In genomic region chr17:82204831-82205719, GRCh38 we compare ENCODE assay signal across 1 cellular context.
A peak's percentile ranks its signal among the peaks of the same experiment; 100 is the strongest.
TF ChIP-seq lines count a peak whose summit lies in the region.

No MANE protein-coding gene starts in this region.

TF ChIP-seq in IMR-90, 13 proteins besides CTCF, POLR2A, EP300 and RAD21:
- TF ChIP-seq BHLHE40 (IDR thresholded peaks at IDR 0.05; ENCODE audit: low read depth, low read length), result no peak
- no peak for TF ChIP-seq CHD1 (IDR thresholded peaks at IDR 0.05; ENCODE audit: low read depth, low read length)
- TF ChIP-seq MXI1 (IDR thresholded peaks at IDR 0.05; ENCODE audit: borderline replicate concordance, low read depth, low read length), result no peak
- TF ChIP-seq MAFK (IDR thresholded peaks at IDR 0.05; ENCODE audit: low read depth, low read length), result peak; percentile 38; the same call in 1 of the 2 replicates
- TF ChIP-seq MAZ (IDR thresholded peaks at IDR 0.05; ENCODE audit: borderline replicate concordance, low read depth, low read length), result no peak
- TF ChIP-seq ELK1 (IDR thresholded peaks at IDR 0.05; ENCODE audit: borderline replicate concordance, low read depth, low read length), result no peak
- no peak for TF ChIP-seq RFX5 (IDR thresholded peaks at IDR 0.05; ENCODE audit: low read depth, low read length)
- TF ChIP-seq USF2 (IDR thresholded peaks at IDR 0.05; ENCODE audit: low read depth, low read length), result no peak
- no peak for TF ChIP-seq RCOR1 (IDR thresholded peaks at IDR 0.05; ENCODE audit: insufficient replicate concordance, low read length)
- no peak for TF ChIP-seq NFE2L2 (IDR thresholded peaks at IDR 0.05; ENCODE audit: low read depth, low read length)
- TF ChIP-seq CEBPB (IDR thresholded peaks at IDR 0.05; ENCODE audit: low read depth, low read length), result no peak
- TF ChIP-seq FOS (IDR thresholded peaks at IDR 0.05; ENCODE audit: low read depth, low read length), result peak; percentile 91
- TF ChIP-seq SMC3 (IDR thresholded peaks at IDR 0.05; ENCODE audit: low read depth, low read length), result no peak
TF ChIP-seq in IMR-90: peak in this region for 2.
